Comparison of ENCODE assay signal across 8 cellular contexts in genomic region chr1:44354840-44355581, GRCh38. TPM values are rescaled to one million over a fixed set of nuclear protein-coding genes. Genes with fewer than 3 reads are reported as not detected.
DNase-seq lines count a peak whose midpoint lies in the region; ATAC-seq lines count a peak whose summit lies in the region.

Gene ERI3 (minus strand): TSS chr1:44355257. CDS start chr1:44355026, 231 bp downstream.

- peak within 1 kb of the TSS; percentile 89 for H3K4me3 ChIP-seq in NT2/D1 (ENCODE audit: insufficient read length, low read depth)
- peak within 1 kb of the TSS; percentile 56 for H3K4me3 ChIP-seq in endocrine pancreas (ENCODE audit: control insufficient read depth, insufficient read depth, low read length)
- peak within 1 kb of the TSS; percentile 86 to 95 for H3K4me3 ChIP-seq in mesenchymal stem cell (ENCODE audit: insufficient read depth in 1 of 2, low read depth in 1 of 2, low read length in 2 of 2)

- peaks cover 37% of the 10 kb centered on the region for H3K4me1 Mint-ChIP-seq in activated CD8-positive, alpha-beta memory T cell treated with anti-CD3 and anti-CD28 coated beads, Interleukin-2, amount 10 ng/mL, durations not matched to agents 7 days and 5 days

- peaks cover 8% of the 10 kb centered on the region for H3K4me1 ChIP-seq in NT2/D1 (ENCODE audit: insufficient read depth, insufficient read length)
- H3K4me1 ChIP-seq in endocrine pancreas (ENCODE audit: control insufficient read depth, insufficient read depth, low read length), result peaks cover 5% of the 10 kb centered on the region
- peaks cover 2% of the 10 kb centered on the region for H3K4me1 ChIP-seq in mesenchymal stem cell (ENCODE audit: control insufficient read depth, insufficient read depth, low read depth, low read length)

- H2AK5ac ChIP-seq in mesenchymal stem cell (ENCODE audit: low read length, severe bottlenecking), result no peak within 1 kb of the TSS

- H3K14ac ChIP-seq in mesenchymal stem cell (ENCODE audit: low read length in 2 of 2), result peak within 1 kb of the TSS in 1 of 2 experiments; percentile 84

- peak within 1 kb of the TSS; percentile 70 to 85 for H3K18ac ChIP-seq in mesenchymal stem cell (ENCODE audit: low read depth in 1 of 2, low read length in 2 of 2)

- no peak within 1 kb of the TSS for H3K27ac ChIP-seq in mesenchymal stem cell (ENCODE audit: low read length, poor library complexity, severe bottlenecking)

- CTCF ChIA-PET in activated CD8-positive, alpha-beta memory T cell treated with anti-CD3 and anti-CD28 coated beads, Interleukin-2, amount 10 ng/mL, durations not matched to agents 7 days and 5 days (lab: Charles Lee), result interaction anchor here (1.3 to 1.8 kb wide), 3 partner anchors 8 to 298 kb away, joined by 3 to 7 read pairs (median 5); no protein-coding TSS in a partner anchor

- peak within 1 kb of the TSS; percentile 97 for H3K4me2 ChIP-seq in mesenchymal stem cell (ENCODE audit: low read length, poor library complexity, severe bottlenecking)

- peak within 1 kb of the TSS; percentile 76 to 86 for H3K4ac ChIP-seq in mesenchymal stem cell (ENCODE audit: low read depth in 1 of 2, low read length in 2 of 2)

- ATAC-seq in GM21381 (IDR thresholded peaks at IDR 0.05; ENCODE audit: unreplicated experiment), result peak; percentile 98
- ATAC-seq in activated CD8-positive, alpha-beta memory T cell treated with anti-CD3 and anti-CD28 coated beads, Interleukin-2, amount 10 ng/mL, durations not matched to agents 7 days and 5 days, result peak; percentile 100

- H3K36me3 ChIP-seq in NT2/D1 (ENCODE audit: insufficient read depth, insufficient read length, low read length) (peaks cover 14% of the 10 kb centered on the region), endocrine pancreas (ENCODE audit: control insufficient read depth, insufficient read depth, low read length) (no peaks in the 10 kb centered on the region), mesenchymal stem cell (ENCODE audit: control insufficient read depth in 1 of 2, insufficient read depth in 2 of 2, low read depth in 1 of 2, low read length in 2 of 2) (peaks cover 0 to 2% of the 10 kb centered on the region in 2 experiments)

- H3K9ac ChIP-seq in NT2/D1 (ENCODE audit: insufficient read length, low read depth) (peak within 1 kb of the TSS; percentile 90), endocrine pancreas (ENCODE audit: control insufficient read depth, insufficient read depth, low read length) (peak within 1 kb of the TSS; percentile 58), mesenchymal stem cell (ENCODE audit: low read length) (peak within 1 kb of the TSS; percentile 92)

- under 1% methylated on average over 58 of the region's 65 CpGs for WGBS in mesenchymal stem cell

- H3K36me3 Mint-ChIP-seq in activated CD8-positive, alpha-beta memory T cell treated with anti-CD3 and anti-CD28 coated beads, Interleukin-2, amount 10 ng/mL, durations not matched to agents 7 days and 5 days, result peaks cover 1% of the 10 kb centered on the region

- H3K9me3 ChIP-seq in NT2/D1 (ENCODE audit: insufficient read depth, low read length) (no peaks in the 10 kb centered on the region), endocrine pancreas (ENCODE audit: control insufficient read depth, low read length) (no peaks in the 10 kb centered on the region), mesenchymal stem cell (ENCODE audit: control insufficient read depth, low read length) (no peaks in the 10 kb centered on the region)

- no peaks in the 10 kb centered on the region for H3K27me3 Mint-ChIP-seq in activated CD8-positive, alpha-beta memory T cell treated with anti-CD3 and anti-CD28 coated beads, Interleukin-2, amount 10 ng/mL, durations not matched to agents 7 days and 5 days

- no peak within 1 kb of the TSS for H2BK12ac ChIP-seq in mesenchymal stem cell (ENCODE audit: low read length in 2 of 2)

- peak within 1 kb of the TSS; percentile 80 for H3K27ac Mint-ChIP-seq in activated CD8-positive, alpha-beta memory T cell treated with anti-CD3 and anti-CD28 coated beads, Interleukin-2, amount 10 ng/mL, durations not matched to agents 7 days and 5 days

- H3K4me3 Mint-ChIP-seq in activated CD8-positive, alpha-beta memory T cell treated with anti-CD3 and anti-CD28 coated beads, Interleukin-2, amount 10 ng/mL, durations not matched to agents 7 days and 5 days, result peak within 1 kb of the TSS; percentile 82

- H3K27me3 ChIP-seq in NT2/D1 (ENCODE audit: insufficient read depth, insufficient read length), result no peaks in the 10 kb centered on the region
- H3K27me3 ChIP-seq in endocrine pancreas (ENCODE audit: control insufficient read depth, insufficient read depth, low read length), result no peaks in the 10 kb centered on the region
- H3K27me3 ChIP-seq in mesenchymal stem cell (ENCODE audit: control insufficient read depth in 1 of 2, insufficient read depth in 1 of 2, low read length in 2 of 2), result no peaks in the 10 kb centered on the region

- H3K23ac ChIP-seq in mesenchymal stem cell (ENCODE audit: low read length in 2 of 2), result peak within 1 kb of the TSS in 1 of 2 experiments; percentile 97

- peak within 1 kb of the TSS; percentile 53 for H2BK5ac ChIP-seq in mesenchymal stem cell (ENCODE audit: low read depth, low read length, poor library complexity, severe bottlenecking)

- peak within 1 kb of the TSS; percentile 89 for H4K8ac ChIP-seq in mesenchymal stem cell (ENCODE audit: low read length)

- no peaks in the 10 kb centered on the region for H3K9me3 Mint-ChIP-seq in activated CD8-positive, alpha-beta memory T cell treated with anti-CD3 and anti-CD28 coated beads, Interleukin-2, amount 10 ng/mL, durations not matched to agents 7 days and 5 days (ENCODE audit: low read depth)

- DNase-seq in COR-L47 (lab: John Stamatoyannopoulos, UW), result peak; percentile 86
- peak in 75 of 76 experiments; percentile 41 to 97 (median 93) for DNase-seq in HUDEP-2 (lab: John Stamatoyannopoulos, UW; ENCODE audit: unreplicated experiment in 76 of 76)
- DNase-seq in NT2/D1 (ENCODE audit: low read depth, low spot score), result peak; percentile 100
- DNase-seq in activated CD8-positive, alpha-beta memory T cell treated with anti-CD3 and anti-CD28 coated beads, Interleukin-2, amount 10 ng/mL, durations not matched to agents 7 days and 5 days, result peak; percentile 98
- DNase-seq in mesenchymal stem cell, result peak; percentile 96
- DNase-seq in stimulated activated CD8-positive, alpha-beta memory T cell treated with anti-CD3 and anti-CD28 coated beads, Interleukin-12 subunit alpha, Interleukin-12 subunit beta, amount 100 ng/mL, for 4 hours (ENCODE audit: low read depth), result peak; percentile 95

- H2BK15ac ChIP-seq in mesenchymal stem cell (ENCODE audit: low read depth, poor library complexity, severe bottlenecking), result peak within 1 kb of the TSS; percentile 65

- H3K79me1 ChIP-seq in mesenchymal stem cell (replicated peaks; ENCODE audit: low read length, poor library complexity, severe bottlenecking), result peaks cover 29% of the 10 kb centered on the region

- H2AFZ ChIP-seq in mesenchymal stem cell (ENCODE audit: low read depth, low read length), result peak within 1 kb of the TSS; percentile 100

- peak within 1 kb of the TSS; percentile 34 for H4K91ac ChIP-seq in mesenchymal stem cell (ENCODE audit: low read length)

- peak within 1 kb of the TSS; percentile 67 for H2BK120ac ChIP-seq in mesenchymal stem cell (ENCODE audit: low read depth, low read length)

RNA-seq across cellular contexts. Expression of gene ERI3, which starts in this region (rescaled TPM):
- total RNA-seq in activated CD8-positive, alpha-beta memory T cell treated with anti-CD3 and anti-CD28 coated beads, Interleukin-2, amount 10 ng/mL, durations not matched to agents 7 days and 5 days, result 10 to 100 TPM; 27.2 to 30.4 TPM
- polyA plus RNA-seq in mesenchymal stem cell (2013, experiment 1 of 2), result 40.9 TPM
- 42.1 TPM for polyA plus RNA-seq in mesenchymal stem cell (2013, experiment 2 of 2)
